Comparison of ENCODE assay signal across 8 cellular contexts in genomic region chrX:54639346-54640102, GRCh38.
DNase-seq lines count a peak whose midpoint lies in the region; ATAC-seq and TF ChIP-seq lines count a peak whose summit lies in the region.

No MANE protein-coding gene starts in this region.

- ATAC-seq in HG02588 (IDR thresholded peaks at IDR 0.05; ENCODE audit: unreplicated experiment): peak; percentile 92

- peak; percentile 51 for TF ChIP-seq CTCF in NB4 (IDR thresholded peaks at IDR 0.05; ENCODE audit: low read depth, low read length)

- H3K4me3 ChIP-seq in GM08714 (ENCODE audit: low read length) (peak overlapping the region; percentile 51; the same call in 1 of the 2 replicates), NB4 (ENCODE audit: low read depth, low read length) (peak overlapping the region; percentile 80)

- peak; percentile 66 for TF ChIP-seq POLR2A in NB4 (IDR thresholded peaks at IDR 0.05; ENCODE audit: extremely low read depth, insufficient read length)

- DNase-seq in NB4 (ENCODE audit: low read depth) (peak; percentile 95), SK-N-DZ (ENCODE audit: low spot score) (peak; percentile 96), germinal center (ENCODE audit: low spot score) (peak; percentile 85), non-pigmented ciliary epithelial cell (ENCODE audit: low read depth) (peak; percentile 87), superior temporal gyrus (ENCODE audit: extremely low spot score) (peak; percentile 90)
- DNase-seq in activated naive CD4-positive, alpha-beta T cell treated with anti-CD3 and anti-CD28 coated beads, Interleukin-2, amount 50 U/mL, for 16 hours: peak; percentile 95

Comparison
In these comparisons a context has a peak if more than half of its experiments do, and no peak if none do; other contexts are left out.
1. Peak in every context shown above with its lines: DNase-seq, ATAC-seq and H3K4me3 ChIP-seq.